ENCODE assay signal across 8 cellular contexts in genomic region chr17:44385287-44386181, GRCh38. TPM values are rescaled to one million over a fixed set of nuclear protein-coding genes. Genes with fewer than 3 reads are reported as not detected.
DNase-seq lines count a peak whose midpoint lies in the region; ATAC-seq and TF ChIP-seq lines count a peak whose summit lies in the region.

No MANE protein-coding gene starts in this region.

- H3K27me3 Mint-ChIP-seq in activated T-helper 1 cell treated with anti-CD3 and anti-CD28 coated beads, Interleukin-12 subunit alpha, Interleukin-12 subunit beta, Interleukin-2, Interleukin-4 antibody, amounts not matched to agents 30 ng/mL and 10 ng/mL and 1 ng/mL, durations not matched to agents 14 hours and 24 hours and 36 hours (ENCODE audit: insufficient read depth) = peaks cover 24% of the 10 kb centered on the region
- H3K27me3 Mint-ChIP-seq in natural killer cell treated with Interleukin-12 subunit alpha and Interleukin-12 subunit beta and Interleukin-15 and Interleukin-18, amount 100 ng/mL, for 72 hours = peaks cover 7 to 8% of the 10 kb centered on the region in 2 donors

- CTCF ChIA-PET in PC-9 (lab: Charles Lee) = interaction anchor here (0.7 kb wide), 1 partner anchor 22 kb away, joined by 12 read pairs; no protein-coding TSS in a partner anchor

- peak; percentile 93 to 96 for ATAC-seq in natural killer cell treated with Interleukin-12 subunit alpha and Interleukin-12 subunit beta and Interleukin-15 and Interleukin-18, amount 100 ng/mL, for 72 hours
- no peak for ATAC-seq in HG02884 (IDR thresholded peaks at IDR 0.05; ENCODE audit: unreplicated experiment)

- no peaks in the 10 kb centered on the region for H4K20me1 ChIP-seq in PC-9 (ENCODE audit: insufficient read depth)

- H3K36me3 ChIP-seq in PC-9 (ENCODE audit: low read depth) = no peaks in the 10 kb centered on the region

- H3K9me3 Mint-ChIP-seq in activated T-helper 1 cell treated with anti-CD3 and anti-CD28 coated beads, Interleukin-12 subunit alpha, Interleukin-12 subunit beta, Interleukin-2, Interleukin-4 antibody, amounts not matched to agents 30 ng/mL and 10 ng/mL and 1 ng/mL, durations not matched to agents 14 hours and 24 hours and 36 hours = no peaks in the 10 kb centered on the region
- no peaks in the 10 kb centered on the region for H3K9me3 Mint-ChIP-seq in natural killer cell treated with Interleukin-12 subunit alpha and Interleukin-12 subunit beta and Interleukin-15 and Interleukin-18, amount 100 ng/mL, for 72 hours

- no peaks in the 10 kb centered on the region for H3K4me1 ChIP-seq in PC-9 (replicated peaks; ENCODE audit: insufficient read depth)

- no peak overlapping the region for H3K27ac ChIP-seq in PC-9

- no peaks in the 10 kb centered on the region for H3K9me3 ChIP-seq in PC-9 (ENCODE audit: insufficient read depth, low read depth)

- no peaks in the 10 kb centered on the region for H3K79me2 ChIP-seq in PC-9 (ENCODE audit: low read depth)

- POLR2A ChIA-PET in PC-9 (lab: Charles Lee; ENCODE audit: unreplicated experiment) = interaction anchor here (0.5 to 0.8 kb wide), 6 partner anchors 83 to 607 kb away, joined by 3 to 22 read pairs (median 7); partner anchors contain the start of gene DUSP3

- peak overlapping the region; percentile 63 for H3K4me3 ChIP-seq in PC-9

- H3K4me1 Mint-ChIP-seq in activated T-helper 1 cell treated with anti-CD3 and anti-CD28 coated beads, Interleukin-12 subunit alpha, Interleukin-12 subunit beta, Interleukin-2, Interleukin-4 antibody, amounts not matched to agents 30 ng/mL and 10 ng/mL and 1 ng/mL, durations not matched to agents 14 hours and 24 hours and 36 hours (ENCODE audit: low read depth) = peaks cover 6% of the 10 kb centered on the region
- peaks cover 18 to 19% of the 10 kb centered on the region in 2 donors for H3K4me1 Mint-ChIP-seq in natural killer cell treated with Interleukin-12 subunit alpha and Interleukin-12 subunit beta and Interleukin-15 and Interleukin-18, amount 100 ng/mL, for 72 hours (ENCODE audit: low read depth in 2 of 2)

- H3K9me2 ChIP-seq in PC-9 (ENCODE audit: insufficient read depth) = no peaks in the 10 kb centered on the region

- H2AFZ ChIP-seq in PC-9 = peak overlapping the region; percentile 98

- H3K36me3 Mint-ChIP-seq in activated T-helper 1 cell treated with anti-CD3 and anti-CD28 coated beads, Interleukin-12 subunit alpha, Interleukin-12 subunit beta, Interleukin-2, Interleukin-4 antibody, amounts not matched to agents 30 ng/mL and 10 ng/mL and 1 ng/mL, durations not matched to agents 14 hours and 24 hours and 36 hours (ENCODE audit: low read depth) = no peaks in the 10 kb centered on the region
- no peaks in the 10 kb centered on the region for H3K36me3 Mint-ChIP-seq in natural killer cell treated with Interleukin-12 subunit alpha and Interleukin-12 subunit beta and Interleukin-15 and Interleukin-18, amount 100 ng/mL, for 72 hours

- TSS peak; percentile 78 for BruUV-seq in PC-9 (replicated peaks; lab: Mats Ljungman, UMichigan)

- H3F3A ChIP-seq in PC-9 (ENCODE audit: insufficient read depth, low read depth) = peaks cover 4% of the 10 kb centered on the region

- H3K4me2 ChIP-seq in PC-9 = peak overlapping the region; percentile 99

- H3K27me3 ChIP-seq in PC-9 (ENCODE audit: insufficient read depth, low read depth) = no peaks in the 10 kb centered on the region

- H3K4me3 Mint-ChIP-seq in activated T-helper 1 cell treated with anti-CD3 and anti-CD28 coated beads, Interleukin-12 subunit alpha, Interleukin-12 subunit beta, Interleukin-2, Interleukin-4 antibody, amounts not matched to agents 30 ng/mL and 10 ng/mL and 1 ng/mL, durations not matched to agents 14 hours and 24 hours and 36 hours = peak overlapping the region; percentile 73
- H3K4me3 Mint-ChIP-seq in natural killer cell treated with Interleukin-12 subunit alpha and Interleukin-12 subunit beta and Interleukin-15 and Interleukin-18, amount 100 ng/mL, for 72 hours = peak overlapping the region; percentile 54

- DNase-seq in ELR (ENCODE audit: low read depth) (peak; percentile 86), HUDEP-2 (lab: John Stamatoyannopoulos, UW; ENCODE audit: unreplicated experiment in 76 of 76) (peak in 72 of 76 experiments; percentile 19 to 91 (median 76)), PC-9 (peak; percentile 57 to 86), fibroblast of peridontal ligament (ENCODE audit: extremely low read depth) (peak; percentile 55)
- peak; percentile 79 for DNase-seq in activated T-helper 1 cell treated with anti-CD3 and anti-CD28 coated beads, Interleukin-12 subunit alpha, Interleukin-12 subunit beta, Interleukin-2, Interleukin-4 antibody, amounts not matched to agents 30 ng/mL and 10 ng/mL and 1 ng/mL, durations not matched to agents 14 hours and 24 hours and 36 hours (ENCODE audit: low spot score)
- peak; percentile 85 for DNase-seq in natural killer cell treated with Interleukin-12 subunit alpha and Interleukin-12 subunit beta and Interleukin-15 and Interleukin-18, amount 100 ng/mL, for 72 hours (ENCODE audit: low spot score)
- DNase-seq in stimulated activated naive CD4-positive, alpha-beta T cell (lab: John Stamatoyannopoulos, UW) = peak; percentile 75 to 87 (median 84)

- intact Hi-C loops in PC-9 (cut with micrococcal nuclease; ENCODE audit: unreplicated experiment) = no loop called here
- intact Hi-C loops in activated T-helper 1 cell treated with anti-CD3 and anti-CD28 coated beads, Interleukin-12 subunit alpha, Interleukin-12 subunit beta, Interleukin-2, Interleukin-4 antibody, amounts not matched to agents 30 ng/mL and 10 ng/mL and 1 ng/mL, durations not matched to agents 14 hours and 24 hours and 36 hours (cut with micrococcal nuclease) = loop anchor here (1.0 kb wide), 3 partner anchors 22 to 118 kb away; partner anchors contain the start of genes FAM171A2, GPATCH8 and GRN

- no peak overlapping the region for H3K27ac Mint-ChIP-seq in activated T-helper 1 cell treated with anti-CD3 and anti-CD28 coated beads, Interleukin-12 subunit alpha, Interleukin-12 subunit beta, Interleukin-2, Interleukin-4 antibody, amounts not matched to agents 30 ng/mL and 10 ng/mL and 1 ng/mL, durations not matched to agents 14 hours and 24 hours and 36 hours
- no peak overlapping the region for H3K27ac Mint-ChIP-seq in natural killer cell treated with Interleukin-12 subunit alpha and Interleukin-12 subunit beta and Interleukin-15 and Interleukin-18, amount 100 ng/mL, for 72 hours

- TF ChIP-seq CTCF in PC-9 (conservative IDR thresholded peaks at IDR 0.05) = no peak

RNA-seq across cellular contexts. Expression of gene ITGA2B, which starts 3.9 kb away (rescaled TPM):
- 5.7 TPM in 2 replicates for total RNA-seq in PC-9 (2021)
- 0.44 and 0.71 TPM in 2 replicates for total RNA-seq in activated T-helper 1 cell treated with anti-CD3 and anti-CD28 coated beads, Interleukin-12 subunit alpha, Interleukin-12 subunit beta, Interleukin-2, Interleukin-4 antibody, amounts not matched to agents 30 ng/mL and 10 ng/mL and 1 ng/mL, durations not matched to agents 14 hours and 24 hours and 36 hours
- total RNA-seq in natural killer cell treated with Interleukin-12 subunit alpha and Interleukin-12 subunit beta and Interleukin-15 and Interleukin-18, amount 100 ng/mL, for 72 hours = 1 to 10 TPM; 1.8 to 6.8 TPM

RNA-seq across cellular contexts. Expression of gene FAM171A2, which starts 21.9 kb away (rescaled TPM):
- total RNA-seq in PC-9 (2021) = 8.3 and 11.8 TPM in 2 replicates
- 0.10 and 0.29 TPM in 2 replicates for total RNA-seq in activated T-helper 1 cell treated with anti-CD3 and anti-CD28 coated beads, Interleukin-12 subunit alpha, Interleukin-12 subunit beta, Interleukin-2, Interleukin-4 antibody, amounts not matched to agents 30 ng/mL and 10 ng/mL and 1 ng/mL, durations not matched to agents 14 hours and 24 hours and 36 hours
- under 1 TPM in 1 of 2 donors, not detected in 1; 0.25 TPM for total RNA-seq in natural killer cell treated with Interleukin-12 subunit alpha and Interleukin-12 subunit beta and Interleukin-15 and Interleukin-18, amount 100 ng/mL, for 72 hours

RNA-seq across cellular contexts. Expression of gene GRN, which starts 40.4 kb away (rescaled TPM):
- total RNA-seq in PC-9 (2021) = 226 and 413 TPM in 2 replicates
- 32.7 and 42.9 TPM in 2 replicates for total RNA-seq in activated T-helper 1 cell treated with anti-CD3 and anti-CD28 coated beads, Interleukin-12 subunit alpha, Interleukin-12 subunit beta, Interleukin-2, Interleukin-4 antibody, amounts not matched to agents 30 ng/mL and 10 ng/mL and 1 ng/mL, durations not matched to agents 14 hours and 24 hours and 36 hours
- total RNA-seq in natural killer cell treated with Interleukin-12 subunit alpha and Interleukin-12 subunit beta and Interleukin-15 and Interleukin-18, amount 100 ng/mL, for 72 hours = 10 to 100 TPM; 49.5 to 57.3 TPM
